23 cellular contexts compared by ENCODE assay signal in the genomic region with DNA sequence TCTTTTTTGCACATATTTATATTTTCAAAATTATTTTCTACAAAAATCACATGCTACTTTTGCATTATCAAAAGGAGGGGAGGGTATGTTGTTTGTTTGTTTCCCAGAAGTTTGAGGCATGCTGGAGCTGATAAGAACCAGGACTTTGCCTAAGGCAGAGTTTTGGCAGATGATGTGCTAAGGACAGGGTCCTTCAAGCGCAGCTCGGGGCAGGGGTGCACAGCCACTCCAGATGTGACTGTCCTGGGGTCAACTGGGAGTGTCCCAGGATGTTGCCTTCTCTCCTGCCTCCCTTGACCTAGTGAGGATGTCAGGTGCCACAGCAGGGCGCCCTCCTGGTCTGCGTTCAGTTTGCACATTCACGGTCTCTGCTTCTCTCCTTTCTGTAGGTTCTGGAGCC. TPM values are rescaled to one million over a fixed set of nuclear protein-coding genes. Genes with fewer than 3 reads are reported as not detected.
DNase-seq lines count a peak whose midpoint lies in the region; ATAC-seq and TF ChIP-seq lines count a peak whose summit lies in the region.
"Had no signal": no experiment of that assay in that cellular context is flagged by ENCODE, and none has a peak within 500 bp of the region (broad histone marks: within the 10 kb centered on the region; RNA-seq: fewer than 3 reads in every experiment).

No MANE protein-coding gene starts in this region.

- no peaks in the 10 kb centered on the region for H3K79me1 ChIP-seq in mesendoderm (ENCODE audit: low read length)

- no peak overlapping the region for H3K18ac ChIP-seq in mesendoderm (ENCODE audit: low read length)

- H3K4me3 ChIP-seq in mesendoderm (ENCODE audit: low read length) (no peak overlapping the region), Karpas-422 (ENCODE audit: low read length) (no peak overlapping the region), coronary artery (no peak overlapping the region)

- H4K8ac ChIP-seq in mesendoderm (ENCODE audit: low read depth, low read length), result no peak overlapping the region

- H3K56ac ChIP-seq in mesendoderm (ENCODE audit: low read length), result no peak overlapping the region

- H3K27me3 ChIP-seq in mesendoderm (ENCODE audit: insufficient read depth, low read length, poor library complexity) (no peaks in the 10 kb centered on the region), Karpas-422 (ENCODE audit: low read length) (no peaks in the 10 kb centered on the region)

- no peak overlapping the region for H3K23ac ChIP-seq in mesendoderm (ENCODE audit: low read length)

- H3K36me3 ChIP-seq in mesendoderm (ENCODE audit: control insufficient read depth, insufficient read depth, low read length), result no peaks in the 10 kb centered on the region
- H3K36me3 ChIP-seq in Karpas-422 (ENCODE audit: insufficient read depth, low read length), result no peaks in the 10 kb centered on the region

- no peaks in the 10 kb centered on the region for H3K9me3 ChIP-seq in Karpas-422 (ENCODE audit: low read length)

- H2AK5ac ChIP-seq in mesendoderm (ENCODE audit: low read length), result peak overlapping the region; percentile 69

- H4K20me1 ChIP-seq in Karpas-422 (ENCODE audit: insufficient read depth, low read depth, low read length), result no peaks in the 10 kb centered on the region

- TF ChIP-seq CTCF in HFFc6 (IDR thresholded peaks at IDR 0.05), result no peak
- no peak for TF ChIP-seq CTCF in coronary artery (IDR thresholded peaks at IDR 0.05)

- no peak overlapping the region for H2BK5ac ChIP-seq in mesendoderm (ENCODE audit: low read length)

- peaks cover 21% of the 10 kb centered on the region for H3K4me1 Mint-ChIP-seq in HFFc6 (ENCODE audit: low read depth)

- no peak overlapping the region for H3K4ac ChIP-seq in mesendoderm (ENCODE audit: low read depth, low read length)

- H3K27me3 Mint-ChIP-seq in HFFc6 (ENCODE audit: insufficient read depth), result peaks cover 6% of the 10 kb centered on the region

- H3K9me2 ChIP-seq in Karpas-422 (replicated peaks; ENCODE audit: insufficient read depth, low read length), result no peaks in the 10 kb centered on the region

- no peaks in the 10 kb centered on the region for H3K9me3 Mint-ChIP-seq in HFFc6
- H3K9me3 Mint-ChIP-seq: CD4-positive, alpha-beta memory T cell had no signal

- H3K27ac Mint-ChIP-seq in HFFc6, result peak overlapping the region; percentile 68; the same call in 1 of the 2 replicates
- H3K27ac Mint-ChIP-seq: CD4-positive, alpha-beta memory T cell had no signal

- no CpG with 5 or more reads among the region's 5 CpGs for WGBS in mesendoderm (ENCODE audit: extremely low coverage, insufficient coverage, low lambda C conversion rate)

- H3K4me2 ChIP-seq in mesendoderm (ENCODE audit: low read length) (no peak overlapping the region), Karpas-422 (ENCODE audit: low read depth, low read length, poor library complexity, severe bottlenecking) (no peak overlapping the region)

- H4K5ac ChIP-seq in mesendoderm (ENCODE audit: low read length), result no peak overlapping the region

- no peak overlapping the region for H2BK15ac ChIP-seq in mesendoderm (replicated peaks; ENCODE audit: low read depth)

- H3K79me2 ChIP-seq in mesendoderm (ENCODE audit: control insufficient read depth, insufficient read depth, low read length) (no peaks in the 10 kb centered on the region), Karpas-422 (ENCODE audit: low read length) (no peaks in the 10 kb centered on the region)

- no peak overlapping the region for H2BK120ac ChIP-seq in mesendoderm (ENCODE audit: low read depth, low read length)

- H2AFZ ChIP-seq in Karpas-422 (ENCODE audit: low read length), result no peak overlapping the region

- no peaks in the 10 kb centered on the region for H3K36me3 Mint-ChIP-seq in HFFc6 (ENCODE audit: low read depth)
- H3K36me3 Mint-ChIP-seq: CD4-positive, alpha-beta memory T cell had no signal

- H3K9ac ChIP-seq in mesendoderm (ENCODE audit: low read length) (no peak overlapping the region), Karpas-422 (ENCODE audit: low read length) (no peak overlapping the region)

- H3K4me1 ChIP-seq in mesendoderm (ENCODE audit: control insufficient read depth, low read depth, low read length), result no peaks in the 10 kb centered on the region
- peaks cover 4% of the 10 kb centered on the region; the same call in 1 of the 2 replicates for H3K4me1 ChIP-seq in Karpas-422 (ENCODE audit: low read length)

- ATAC-seq in SK-N-SH treated with all-trans-retinoic acid at 6 μM for 48 hours (peak; percentile 71), GM21360 (IDR thresholded peaks at IDR 0.05; ENCODE audit: unreplicated experiment) (no peak)

- no peak overlapping the region for H3K27ac ChIP-seq in mesendoderm (ENCODE audit: low read depth, low read length)
- H3K27ac ChIP-seq in Karpas-422 (ENCODE audit: low read length), result no peak overlapping the region
- no peak overlapping the region for H3K27ac ChIP-seq in coronary artery
- H3K27ac ChIP-seq: HL-60, RWPE1 had no signal

- H3K4me3 Mint-ChIP-seq in HFFc6, result peak overlapping the region; percentile 46; the same call in 1 of the 2 replicates
- H3K4me3 Mint-ChIP-seq: CD4-positive, alpha-beta memory T cell had no signal

- DNase-seq in HFFc6 (no peak), mesendoderm (no peak), Karpas-422 (no peak), coronary artery (ENCODE audit: low spot score) (no peak)
- no peak for DNase-seq in activated effector memory CD4-positive, alpha-beta T cell treated with Interleukin-2 at 50 U/mL for 16 hours
- DNase-seq: C1 segment of cervical spinal cord; CD4-positive, alpha-beta memory T cell; COR-L47; DMS79; H7; NCI-H1092; NCI-H1417 treated with DMSO at 0.1 percent for 48 hours; NCI-H1694 treated with DMSO at 0.1 percent for 48 hours; NCI-H2081; NCI-H2227 treated with DMSO at 0.1 percent for 48 hours; NCI-H526 treated with DMSO at 0.1 percent for 48 hours; SHP77; SW 1271 had no signal

TF ChIP-seq in SK-N-SH treated with all-trans-retinoic acid at 6 μM for 48 hours, 23 proteins besides CTCF, POLR2A, EP300 and RAD21 (continues in another document):
- TF ChIP-seq, protein P1, sequence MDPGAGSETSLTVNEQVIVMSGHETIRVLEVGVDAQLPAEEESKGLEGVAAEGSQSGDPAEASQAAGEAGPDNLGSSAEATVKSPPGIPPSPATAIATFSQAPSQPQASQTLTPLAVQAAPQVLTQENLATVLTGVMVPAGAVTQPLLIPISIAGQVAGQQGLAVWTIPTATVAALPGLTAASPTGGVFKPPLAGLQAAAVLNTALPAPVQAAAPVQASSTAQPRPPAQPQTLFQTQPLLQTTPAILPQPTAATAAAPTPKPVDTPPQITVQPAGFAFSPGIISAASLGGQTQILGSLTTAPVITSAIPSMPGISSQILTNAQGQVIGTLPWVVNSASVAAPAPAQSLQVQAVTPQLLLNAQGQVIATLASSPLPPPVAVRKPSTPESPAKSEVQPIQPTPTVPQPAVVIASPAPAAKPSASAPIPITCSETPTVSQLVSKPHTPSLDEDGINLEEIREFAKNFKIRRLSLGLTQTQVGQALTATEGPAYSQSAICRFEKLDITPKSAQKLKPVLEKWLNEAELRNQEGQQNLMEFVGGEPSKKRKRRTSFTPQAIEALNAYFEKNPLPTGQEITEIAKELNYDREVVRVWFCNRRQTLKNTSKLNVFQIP (CRISPR knock-in tag; IDR thresholded peaks at IDR 0.05; ENCODE audit: borderline replicate concordance, low read depth), result no peak
- TF ChIP-seq ISL1 (CRISPR knock-in tag; IDR thresholded peaks at IDR 0.05) (no peak), TOX (CRISPR knock-in tag; IDR thresholded peaks at IDR 0.05; ENCODE audit: borderline replicate concordance) (no peak), BACH2 (CRISPR knock-in tag; IDR thresholded peaks at IDR 0.05; ENCODE audit: borderline replicate concordance) (no peak), SNAI2 (CRISPR knock-in tag; IDR thresholded peaks at IDR 0.05) (no peak), ZC3H10 (CRISPR knock-in tag; IDR thresholded peaks at IDR 0.05) (no peak), RARB (CRISPR knock-in tag; IDR thresholded peaks at IDR 0.05) (no peak), CSRNP3 (CRISPR knock-in tag; IDR thresholded peaks at IDR 0.05) (no peak), TCF4 (CRISPR knock-in tag; IDR thresholded peaks at IDR 0.05; ENCODE audit: borderline replicate concordance) (no peak), OSR1 (CRISPR knock-in tag; IDR thresholded peaks at IDR 0.05) (no peak), CSDC2 (CRISPR knock-in tag; IDR thresholded peaks at IDR 0.05) (no peak), ARNTL (CRISPR knock-in tag; IDR thresholded peaks at IDR 0.05; ENCODE audit: borderline replicate concordance, low read depth) (no peak)
- TF ChIP-seq, protein P2, sequence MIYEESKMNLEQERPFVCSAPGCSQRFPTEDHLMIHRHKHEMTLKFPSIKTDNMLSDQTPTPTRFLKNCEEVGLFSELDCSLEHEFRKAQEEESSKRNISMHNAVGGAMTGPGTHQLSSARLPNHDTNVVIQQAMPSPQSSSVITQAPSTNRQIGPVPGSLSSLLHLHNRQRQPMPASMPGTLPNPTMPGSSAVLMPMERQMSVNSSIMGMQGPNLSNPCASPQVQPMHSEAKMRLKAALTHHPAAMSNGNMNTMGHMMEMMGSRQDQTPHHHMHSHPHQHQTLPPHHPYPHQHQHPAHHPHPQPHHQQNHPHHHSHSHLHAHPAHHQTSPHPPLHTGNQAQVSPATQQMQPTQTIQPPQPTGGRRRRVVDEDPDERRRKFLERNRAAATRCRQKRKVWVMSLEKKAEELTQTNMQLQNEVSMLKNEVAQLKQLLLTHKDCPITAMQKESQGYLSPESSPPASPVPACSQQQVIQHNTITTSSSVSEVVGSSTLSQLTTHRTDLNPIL (CRISPR knock-in tag; IDR thresholded peaks at IDR 0.05; ENCODE audit: low read depth), result no peak

RNA-seq across cellular contexts. Expression of gene SRRM1, which starts 42.6 kb away (rescaled TPM):
- total RNA-seq in HFFc6 (2021; fragmentation: NEBNext Ultra II Directional; extraction: Animal tissue kit (Norgen Biotek cat#: 25700)), result 100 to 1,000 TPM; 118 to 149 (median 134) TPM
- polyA plus RNA-seq in mesendoderm (2013, experiment 1 of 2), result 308 TPM
- 317 TPM for polyA plus RNA-seq in mesendoderm (2013, experiment 2 of 2)
- total RNA-seq in Karpas-422 (2014; rRNA removed; shearing (Covaris generic); ENCODE audit: low replicate concordance), result 54.3 and 98.5 TPM in 2 replicates

RNA-seq across cellular contexts. Expression of gene NCMAP, which starts 44.7 kb away (rescaled TPM):
- total RNA-seq in HFFc6 (2021; fragmentation: NEBNext Ultra II Directional; extraction: Animal tissue kit (Norgen Biotek cat#: 25700)), result not detected
- 0.01 TPM for polyA plus RNA-seq in mesendoderm (2013, experiment 1 of 2)
- 0.01 TPM for polyA plus RNA-seq in mesendoderm (2013, experiment 2 of 2)
- total RNA-seq in Karpas-422 (2014; rRNA removed; shearing (Covaris generic); ENCODE audit: low replicate concordance), result not detected in 2 replicates
- total RNA-seq: A673; CD4-positive, alpha-beta memory T cell had no signal
